In the genomic region with DNA sequence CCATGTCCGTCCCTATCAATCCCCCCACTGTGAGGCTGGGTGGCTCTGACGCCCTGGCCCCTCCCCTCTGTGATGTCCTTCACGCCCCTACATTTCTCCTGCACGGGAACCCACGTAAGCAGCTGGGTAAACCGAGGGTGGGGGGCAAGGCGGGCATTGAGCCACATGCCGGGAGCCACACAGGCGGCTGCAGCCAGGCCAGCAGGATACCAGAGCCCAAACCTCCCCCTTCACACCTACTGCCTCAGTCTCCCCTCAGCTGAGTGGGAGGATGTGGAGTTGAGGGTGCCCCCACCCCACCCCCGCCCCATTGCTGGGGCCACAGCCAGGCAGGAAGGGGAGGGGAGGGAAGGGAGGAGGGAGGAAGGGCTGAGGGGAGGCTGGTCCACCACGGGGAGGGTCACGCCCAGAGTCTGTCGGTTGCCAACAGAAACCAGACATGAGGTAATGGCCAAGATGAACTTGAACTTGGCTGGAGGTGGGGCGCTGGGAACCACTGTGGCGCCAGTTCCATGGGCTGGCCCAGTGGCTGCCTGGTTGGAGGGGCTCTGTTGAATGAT, we compare ENCODE assay signal across 8 cellular contexts. TPM values are rescaled to one million over a fixed set of nuclear protein-coding genes. Genes with fewer than 3 reads are reported as not detected.
DNase-seq lines count a peak whose midpoint lies in the region; ATAC-seq and TF ChIP-seq lines count a peak whose summit lies in the region.

No MANE protein-coding gene starts in this region.

- no peak for TF ChIP-seq CTCF in WTC11 (IDR thresholded peaks at IDR 0.05)

- POLR2A ChIA-PET in WTC11 (lab: Charles Lee) = no interaction called here

- CTCF ChIA-PET in WTC11 (lab: Charles Lee) = interaction anchor here (0.9 to 1.7 kb wide), 3 partner anchors 15 to 26 kb away, joined by 3 to 9 read pairs (median 4); no protein-coding TSS in a partner anchor

- no peak; the same call in 1 of the 2 replicates for ATAC-seq in WTC11
- ATAC-seq in GM19397 (IDR thresholded peaks at IDR 0.05; ENCODE audit: unreplicated experiment) = no peak
- ATAC-seq in HG03175 (IDR thresholded peaks at IDR 0.05; ENCODE audit: unreplicated experiment) = no peak

- H3K27me3 Mint-ChIP-seq in WTC11 (ENCODE audit: low read depth) = peaks cover 50% of the 10 kb centered on the region
- no peaks in the 10 kb centered on the region for H3K27me3 Mint-ChIP-seq in activated naive CD8-positive, alpha-beta T cell treated with anti-CD3 and anti-CD28 coated beads for 36 hours

- DNase-seq in Daoy (ENCODE audit: low read depth) = peak; percentile 89
- no peak for DNase-seq in WTC11 (ENCODE audit: low spot score)
- DNase-seq in cardiac septum (ENCODE audit: low spot score) = peak; percentile 94
- DNase-seq in pons (ENCODE audit: low spot score) = peak; percentile 76
- no peak for DNase-seq in NCI-H510A (lab: John Stamatoyannopoulos, UW)
- no peak for DNase-seq in activated naive CD8-positive, alpha-beta T cell treated with anti-CD3 and anti-CD28 coated beads for 36 hours

- peak overlapping the region; percentile 20; the same call in 1 of the 2 replicates for H3K4me3 Mint-ChIP-seq in WTC11
- H3K4me3 Mint-ChIP-seq in activated naive CD8-positive, alpha-beta T cell treated with anti-CD3 and anti-CD28 coated beads for 36 hours = no peak overlapping the region

- no peak overlapping the region for H3K27ac Mint-ChIP-seq in WTC11
- no peak overlapping the region for H3K27ac Mint-ChIP-seq in activated naive CD8-positive, alpha-beta T cell treated with anti-CD3 and anti-CD28 coated beads for 36 hours

- no peaks in the 10 kb centered on the region for H3K9me3 Mint-ChIP-seq in WTC11
- no peaks in the 10 kb centered on the region for H3K9me3 Mint-ChIP-seq in activated naive CD8-positive, alpha-beta T cell treated with anti-CD3 and anti-CD28 coated beads for 36 hours

- peaks cover 15% of the 10 kb centered on the region for H3K4me1 Mint-ChIP-seq in WTC11
- H3K4me1 Mint-ChIP-seq in activated naive CD8-positive, alpha-beta T cell treated with anti-CD3 and anti-CD28 coated beads for 36 hours = no peaks in the 10 kb centered on the region

- H3K36me3 Mint-ChIP-seq in WTC11 = no peaks in the 10 kb centered on the region
- peaks cover 4% of the 10 kb centered on the region for H3K36me3 Mint-ChIP-seq in activated naive CD8-positive, alpha-beta T cell treated with anti-CD3 and anti-CD28 coated beads for 36 hours

- intact Hi-C loops in cardiac septum (cut with DNase I) = no loop called here

TF ChIP-seq in WTC11, 78 proteins besides CTCF, POLR2A, EP300 and RAD21:
- TF ChIP-seq TEAD4 (CRISPR knock-in tag; IDR thresholded peaks at IDR 0.05) = no peak
- TF ChIP-seq E2F5 (CRISPR knock-in tag; IDR thresholded peaks at IDR 0.05) = no peak
- TF ChIP-seq, protein P1, sequence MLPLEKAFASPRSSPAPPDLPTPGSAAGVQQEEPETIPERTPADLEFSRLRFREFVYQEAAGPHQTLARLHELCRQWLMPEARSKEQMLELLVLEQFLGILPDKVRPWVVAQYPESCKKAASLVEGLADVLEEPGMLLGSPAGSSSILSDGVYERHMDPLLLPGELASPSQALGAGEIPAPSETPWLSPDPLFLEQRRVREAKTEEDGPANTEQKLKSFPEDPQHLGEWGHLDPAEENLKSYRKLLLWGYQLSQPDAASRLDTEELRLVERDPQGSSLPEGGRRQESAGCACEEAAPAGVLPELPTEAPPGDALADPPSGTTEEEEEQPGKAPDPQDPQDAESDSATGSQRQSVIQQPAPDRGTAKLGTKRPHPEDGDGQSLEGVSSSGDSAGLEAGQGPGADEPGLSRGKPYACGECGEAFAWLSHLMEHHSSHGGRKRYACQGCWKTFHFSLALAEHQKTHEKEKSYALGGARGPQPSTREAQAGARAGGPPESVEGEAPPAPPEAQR (CRISPR knock-in tag; IDR thresholded peaks at IDR 0.05) = no peak

RNA-seq across cellular contexts. Expression of gene SMIM24, which starts 20.9 kb away (rescaled TPM):
- not detected in 2 replicates for total RNA-seq in Daoy (2014; rRNA removed; shearing (Covaris generic))
- total RNA-seq in WTC11 (2021) (2.8 to 9.9 TPM (median 7.4 TPM) in 3 replicates), cardiac septum (not detected)
- total RNA-seq in activated naive CD8-positive, alpha-beta T cell treated with anti-CD3 and anti-CD28 coated beads for 36 hours = 1 to 10 TPM; 2.2 to 2.5 TPM

RNA-seq across cellular contexts. Expression of gene SMIM44, which starts 23.8 kb away (rescaled TPM):
- total RNA-seq in Daoy (2014; rRNA removed; shearing (Covaris generic)) = not detected in 2 replicates
- total RNA-seq in WTC11 (2021) = not detected in 3 replicates
- total RNA-seq in cardiac septum = not detected
- total RNA-seq in activated naive CD8-positive, alpha-beta T cell treated with anti-CD3 and anti-CD28 coated beads for 36 hours = not detected

RNA-seq across cellular contexts. Expression of gene DOHH, which starts 41.1 kb away (rescaled TPM):
- 22.9 and 24.2 TPM in 2 replicates for total RNA-seq in Daoy (2014; rRNA removed; shearing (Covaris generic))
- total RNA-seq in WTC11 (2021) (16.9 to 22.2 TPM (median 18.3 TPM) in 3 replicates), cardiac septum (11.1 TPM)
- total RNA-seq in activated naive CD8-positive, alpha-beta T cell treated with anti-CD3 and anti-CD28 coated beads for 36 hours = 10 to 100 TPM; 17.2 to 18.3 TPM

RNA-seq across cellular contexts. Expression of gene FZR1, which starts 46.7 kb away (rescaled TPM):
- 43.7 and 46.9 TPM in 2 replicates for total RNA-seq in Daoy (2014; rRNA removed; shearing (Covaris generic))
- total RNA-seq in WTC11 (2021) (43.6 to 60.8 TPM (median 44.4 TPM) in 3 replicates), cardiac septum (23.8 TPM)
- 10 to 100 TPM; 32.6 to 39.6 TPM for total RNA-seq in activated naive CD8-positive, alpha-beta T cell treated with anti-CD3 and anti-CD28 coated beads for 36 hours

Comparison
In these comparisons a context has a peak if more than half of its experiments do, and no peak if none do; other contexts are left out.
1. DNase-seq: peak in Daoy (single experiment), cardiac septum (single experiment) and pons (single experiment); none in WTC11 (single experiment), NCI-H510A (single experiment) and activated naive CD8-positive, alpha-beta T cell treated with anti-CD3 and anti-CD28 coated beads for 36 hours (single experiment).